Comparison of ENCODE assay signal across 9 cellular contexts in genomic region chr12:7498832-7499231, GRCh38. TPM values are rescaled to one million over a fixed set of nuclear protein-coding genes. Genes with fewer than 3 reads are reported as not detected.
A peak's percentile ranks its signal among the peaks of the same experiment; 100 is the strongest.
DNase-seq lines count a peak whose midpoint lies in the region; ATAC-seq and TF ChIP-seq lines count a peak whose summit lies in the region.
"Had no signal": no experiment of that assay in that cellular context is flagged by ENCODE, and none has a peak within 500 bp of the region (broad histone marks: within the 10 kb centered on the region; RNA-seq: fewer than 3 reads in every experiment).

No MANE protein-coding gene starts in this region.

- no peaks in the 10 kb centered on the region for H3K36me3 Mint-ChIP-seq in activated naive CD8-positive, alpha-beta T cell treated with anti-CD3 and anti-CD28 coated beads, Interleukin-2, amount 50 U/mL, for 24 hours (ENCODE audit: low read depth)

- no peaks in the 10 kb centered on the region for H3K4me1 Mint-ChIP-seq in activated naive CD8-positive, alpha-beta T cell treated with anti-CD3 and anti-CD28 coated beads, Interleukin-2, amount 50 U/mL, for 24 hours

- POLR2A ChIA-PET in IMR-90 (lab: Charles Lee; ENCODE audit: unreplicated experiment), result no interaction called here

- no peak overlapping the region for H3K27ac ChIP-seq in IMR-90 (ENCODE audit: insufficient read depth, low read length)
- H3K27ac ChIP-seq in transverse colon, result peak overlapping the region in 1 of 4 donors; percentile 12

- no peaks in the 10 kb centered on the region for H3K9me1 ChIP-seq in IMR-90 (ENCODE audit: insufficient read depth, low read length)

- H2BK5ac ChIP-seq in IMR-90 (ENCODE audit: low read depth, low read length, poor library complexity, severe bottlenecking), result no peak overlapping the region

- H4K8ac ChIP-seq in IMR-90 (ENCODE audit: low read depth in 2 of 2, low read length in 2 of 2), result no peak overlapping the region; a peak in 1 of 4 replicates

- no peaks in the 10 kb centered on the region for H3K9me3 Mint-ChIP-seq in activated naive CD8-positive, alpha-beta T cell treated with anti-CD3 and anti-CD28 coated beads, Interleukin-2, amount 50 U/mL, for 24 hours

- in situ Hi-C loops in IMR-90 (cut with MboI; ENCODE audit: low sequenced_read_pairs), result no loop called here
- in situ Hi-C loops in transverse colon (cut with MboI; ENCODE audit: low pct_ligation_motif_present in 1 of 4, low pct_unique_long_range_greater_than_20kb in 1 of 4, low sequenced_read_pairs in 3 of 4), result no loop called here

- DNase-seq in IMR-90, result peak; percentile 62
- peak; percentile 31 for DNase-seq in brain pericyte (ENCODE audit: low read depth, low spot score)
- DNase-seq in kidney tubule cell (ENCODE audit: low spot score), result peak; percentile 8
- DNase-seq in transverse colon, result no peak
- DNase-seq in NCI-H1417 (lab: John Stamatoyannopoulos, UW), result no peak
- no peak for DNase-seq in activated naive CD8-positive, alpha-beta T cell treated with anti-CD3 and anti-CD28 coated beads, Interleukin-2, amount 50 U/mL, for 24 hours
- DNase-seq: NCI-H510A; stimulated activated CD4-positive, alpha-beta T cell treated with anti-CD3 and anti-CD28 coated beads, Interleukin-12 subunit alpha, Interleukin-12 subunit beta, amount 100 ng/mL, for 4 hours had no signal

- H3K27me3 ChIP-seq in IMR-90 (ENCODE audit: control insufficient read depth, insufficient read depth, low read length) (no peaks in the 10 kb centered on the region), transverse colon (no peaks in the 10 kb centered on the region)

- no peak overlapping the region for H2AFZ ChIP-seq in IMR-90 (replicated peaks; ENCODE audit: low read length, poor library complexity)

- no peak overlapping the region; the same call in 1 of the 2 replicates for H3K4me2 ChIP-seq in IMR-90 (ENCODE audit: low read depth, low read length)

- no CpG with 5 or more reads among the region's 4 CpGs for WGBS in IMR-90 (ENCODE audit: extremely low coverage in 2 of 2, insufficient read length in 1 of 2), 2 experiments
- WGBS in transverse colon (ENCODE audit: low coverage in 1 of 2), 2 donors, result 40 to 57% methylated on average over 3 to 4 of the region's 4 CpGs

- CTCF ChIA-PET in IMR-90 (lab: Yijun Ruan, JAX), result no interaction called here

- H4K5ac ChIP-seq in IMR-90 (ENCODE audit: low read depth, low read length), result no peak overlapping the region

- H3K79me1 ChIP-seq in IMR-90 (ENCODE audit: low read depth in 1 of 2, low read length in 2 of 2), result no peaks in the 10 kb centered on the region

- H4K91ac ChIP-seq in IMR-90 (ENCODE audit: insufficient read depth, low read depth, low read length), result no peak overlapping the region

- H3K23ac ChIP-seq in IMR-90 (ENCODE audit: low read depth, low read length), result no peak overlapping the region

- H3K4me3 ChIP-seq in IMR-90 (ENCODE audit: insufficient read depth, low read depth, low read length) (no peak overlapping the region), transverse colon (no peak overlapping the region)

- no peak overlapping the region for H3K4me3 Mint-ChIP-seq in activated naive CD8-positive, alpha-beta T cell treated with anti-CD3 and anti-CD28 coated beads, Interleukin-2, amount 50 U/mL, for 24 hours

- H2AK9ac ChIP-seq in IMR-90 (replicated peaks; ENCODE audit: low read depth, low read length, poor library complexity), result no peak overlapping the region

- no peak overlapping the region for H3K4ac ChIP-seq in IMR-90 (ENCODE audit: low read depth, low read length)

- H3K9me3 ChIP-seq in IMR-90 (ENCODE audit: control insufficient read depth, insufficient read depth, low read length), result no peaks in the 10 kb centered on the region
- no peaks in the 10 kb centered on the region for H3K9me3 ChIP-seq in transverse colon

- no peak for TF ChIP-seq POLR2A in IMR-90 (IDR thresholded peaks at IDR 0.05; ENCODE audit: low read depth, low read length)
- TF ChIP-seq POLR2A in transverse colon (IDR thresholded peaks at IDR 0.05), result peak; percentile 30

- H3K4me1 ChIP-seq in IMR-90 (ENCODE audit: control insufficient read depth, insufficient read depth, low read length) (no peaks in the 10 kb centered on the region), transverse colon (no peaks in the 10 kb centered on the region)

- BruUV-seq in IMR-90 (replicated peaks; lab: Mats Ljungman, UMichigan), result no TSS peak

- no peak for TF ChIP-seq RAD21 in IMR-90 (IDR thresholded peaks at IDR 0.05; ENCODE audit: low read length)

- H3K56ac ChIP-seq in IMR-90 (ENCODE audit: extremely low read depth, insufficient read depth, low read length), result no peak overlapping the region; the same call in 1 of the 2 replicates

- no peak overlapping the region for H2BK20ac ChIP-seq in IMR-90 (ENCODE audit: low read depth, low read length)

- intact Hi-C loops in IMR-90 (cut with micrococcal nuclease) (no loop called here), transverse colon (cut with DNase I; ENCODE audit: low total_unique reads) (no loop called here)

- TF ChIP-seq CTCF in IMR-90 (conservative IDR thresholded peaks at IDR 0.05; ENCODE audit: low read depth, low read length) (no peak), transverse colon (IDR thresholded peaks at IDR 0.05) (no peak)

- dilution Hi-C loops in IMR-90 (cut with HindIII; ENCODE audit: low sequenced_read_pairs, unreplicated experiment), result no loop called here

- H3K27ac Mint-ChIP-seq in activated naive CD8-positive, alpha-beta T cell treated with anti-CD3 and anti-CD28 coated beads, Interleukin-2, amount 50 U/mL, for 24 hours, result no peak overlapping the region

- H3K18ac ChIP-seq in IMR-90 (ENCODE audit: low read depth, low read length), result no peak overlapping the region

- peak overlapping the region; percentile 70 for H2BK120ac ChIP-seq in IMR-90 (ENCODE audit: low read depth, low read length)

- 0 out of 3 replicates have a peak overlapping the region, but pooled peaks have one; percentile 33 for H2BK15ac ChIP-seq in IMR-90 (ENCODE audit: low read depth, low read length)

- no peak overlapping the region for H2AK5ac ChIP-seq in IMR-90 (ENCODE audit: low read depth, low read length)

- no peak overlapping the region for H3K9ac ChIP-seq in IMR-90 (ENCODE audit: low read depth, low read length)

- H3K27me3 Mint-ChIP-seq in activated naive CD8-positive, alpha-beta T cell treated with anti-CD3 and anti-CD28 coated beads, Interleukin-2, amount 50 U/mL, for 24 hours, result peaks cover 25% of the 10 kb centered on the region

- H3K36me3 ChIP-seq in IMR-90 (ENCODE audit: control insufficient read depth, insufficient read depth, low read length), result no peaks in the 10 kb centered on the region
- H3K36me3 ChIP-seq in transverse colon, result no peaks in the 10 kb centered on the region

- TF ChIP-seq EP300 in transverse colon (IDR thresholded peaks at IDR 0.05; ENCODE audit: low read depth), result no peak

- no peak overlapping the region for H3K14ac ChIP-seq in IMR-90 (replicated peaks; ENCODE audit: low read depth, low read length)

- ATAC-seq in IMR-90 (ENCODE audit: low read depth) (peak; percentile 63), HG03571 (IDR thresholded peaks at IDR 0.05; ENCODE audit: unreplicated experiment) (no peak)
- no peak for ATAC-seq in activated naive CD8-positive, alpha-beta T cell treated with anti-CD3 and anti-CD28 coated beads, Interleukin-2, amount 50 U/mL, for 24 hours

- no peaks in the 10 kb centered on the region for H4K20me1 ChIP-seq in IMR-90 (ENCODE audit: insufficient read depth, low read length)

TF ChIP-seq in IMR-90, 13 proteins besides CTCF, POLR2A, EP300 and RAD21:
- peak; percentile 19; the same call in 1 of the 2 replicates for TF ChIP-seq CEBPB (IDR thresholded peaks at IDR 0.05; ENCODE audit: low read depth, low read length)
- TF ChIP-seq MXI1 (IDR thresholded peaks at IDR 0.05; ENCODE audit: borderline replicate concordance, low read depth, low read length), result no peak
TF ChIP-seq in IMR-90: peak in this region for 1.

RNA-seq across cellular contexts. Expression of gene CD163, which starts 4.7 kb away (rescaled TPM):
- total RNA-seq in IMR-90 (2012; rRNA removed) (not detected in 2 replicates), transverse colon (10 to 100 TPM; 14.9 to 80.3 (median 43.8) TPM)
- not detected in 2 replicates for polyA plus RNA-seq in IMR-90 (2012; rRNA removed)
- not detected in 2 replicates for polyA plus RNA-seq in IMR-90 (2012; cell fraction: cytosol; rRNA removed)
- not detected in 2 replicates for polyA plus RNA-seq in IMR-90 (2012; cell fraction: nucleus; rRNA removed; ENCODE audit: low replicate concordance)

RNA-seq across cellular contexts. Expression of gene CD163L1, which starts 54.9 kb away (rescaled TPM):
- total RNA-seq in IMR-90 (2012; rRNA removed), result 1.4 and 1.6 TPM in 2 replicates
- polyA plus RNA-seq in IMR-90 (2012; rRNA removed), result 0.50 and 0.53 TPM in 2 replicates
- polyA plus RNA-seq in IMR-90 (2012; cell fraction: cytosol; rRNA removed), result 0.21 and 0.96 TPM in 2 replicates
- 0.22 and 0.73 TPM in 2 replicates for polyA plus RNA-seq in IMR-90 (2012; cell fraction: nucleus; rRNA removed; ENCODE audit: low replicate concordance)
- 1 to 10 TPM in 3 of 4 donors, under 1 TPM in 1; 0.20 to 6.4 (median 3.2) TPM for total RNA-seq in transverse colon

Comparison
In these comparisons a context has a peak if more than half of its experiments do, and no peak if none do; other contexts are left out.
1. DNase-seq: peak in IMR-90 (single experiment), brain pericyte (single experiment) and kidney tubule cell (single experiment); none in transverse colon (single experiment), NCI-H1417 (0 of 3) and activated naive CD8-positive, alpha-beta T cell treated with anti-CD3 and anti-CD28 coated beads, Interleukin-2, amount 50 U/mL, for 24 hours (single experiment).
2. RNA of gene CD163, which starts 4.7 kb away (total RNA-seq): 14.9 to 80.3 TPM in transverse colon; not detected in IMR-90; every median in the first group is over 10 times any median in the second.